ENCODE assay signal across 18 cellular contexts in genomic region chr12:130831876-130832405, GRCh38.
"Had no signal": no experiment of that assay in that cellular context is flagged by ENCODE, and none has a peak within 500 bp of the region (broad histone marks: within the 10 kb centered on the region; RNA-seq: fewer than 3 reads in every experiment).

No MANE protein-coding gene starts in this region.

- H3K27ac Mint-ChIP-seq: activated CD4-positive, alpha-beta T cell treated with anti-CD3 and anti-CD28 coated beads, Interleukin-2, amount 10 ng/mL, durations not matched to agents 24 days and 14 days; activated CD8-positive, alpha-beta T cell treated with anti-CD3 and anti-CD28 coated beads, Interleukin-2, amount 10 ng/mL, durations not matched to agents 7 days and 5 days; effector memory CD8-positive, alpha-beta T cell; immature natural killer cell; mesothelial cell of epicardium had no signal

- H3K9me3 Mint-ChIP-seq: activated CD4-positive, alpha-beta T cell treated with anti-CD3 and anti-CD28 coated beads, Interleukin-2, amount 10 ng/mL, durations not matched to agents 24 days and 14 days; effector memory CD8-positive, alpha-beta T cell; immature natural killer cell; mesothelial cell of epicardium had no signal

- H3K27me3 Mint-ChIP-seq: activated CD4-positive, alpha-beta T cell treated with anti-CD3 and anti-CD28 coated beads, Interleukin-2, amount 10 ng/mL, durations not matched to agents 24 days and 14 days; effector memory CD8-positive, alpha-beta T cell had no signal

- FAIRE-seq: TTC549 had no signal

- ATAC-seq: activated CD8-positive, alpha-beta T cell treated with anti-CD3 and anti-CD28 coated beads, Interleukin-2, amount 10 ng/mL, durations not matched to agents 7 days and 5 days; effector memory CD8-positive, alpha-beta T cell had no signal

- H3K27ac ChIP-seq: epithelial cell of prostate, lower lobe of right lung, sigmoid colon, spleen, thoracic aorta, upper lobe of right lung had no signal

- H3K4me3 ChIP-seq: lower lobe of right lung, sigmoid colon, spleen, thoracic aorta, upper lobe of right lung had no signal

- H3K9me3 ChIP-seq: lower lobe of right lung, sigmoid colon, spleen, thoracic aorta, upper lobe of right lung had no signal

- DNase-seq: activated CD4-positive, alpha-beta T cell treated with anti-CD3 and anti-CD28 coated beads, Interleukin-2, amount 10 ng/mL, durations not matched to agents 24 days and 14 days; activated CD4-positive, CD25-positive, alpha-beta regulatory T cell; activated CD8-positive, alpha-beta T cell treated with anti-CD3 and anti-CD28 coated beads, Interleukin-2, amount 10 ng/mL, durations not matched to agents 7 days and 5 days; activated naive CD4-positive, alpha-beta T cell; aorta; effector memory CD8-positive, alpha-beta T cell; foreskin melanocyte; immature natural killer cell; lower lobe of right lung; sigmoid colon; spleen; stimulated activated CD4-positive, alpha-beta T cell treated with anti-CD3 and anti-CD28 coated beads, Interleukin-1b, Interleukin-23, amount 100 ng/mL, for 48 hours; T-helper 2 cell; upper lobe of right lung had no signal

- H3K36me3 Mint-ChIP-seq: mesothelial cell of epicardium had no signal

- H3K36me3 ChIP-seq: lower lobe of right lung, sigmoid colon, spleen, thoracic aorta, upper lobe of right lung had no signal

- H3K4me3 Mint-ChIP-seq: activated CD4-positive, alpha-beta T cell treated with anti-CD3 and anti-CD28 coated beads, Interleukin-2, amount 10 ng/mL, durations not matched to agents 24 days and 14 days; activated CD8-positive, alpha-beta T cell treated with anti-CD3 and anti-CD28 coated beads, Interleukin-2, amount 10 ng/mL, durations not matched to agents 7 days and 5 days; effector memory CD8-positive, alpha-beta T cell; immature natural killer cell; mesothelial cell of epicardium had no signal

- H3K27me3 ChIP-seq: sigmoid colon, spleen, upper lobe of right lung had no signal
